Comparison of ENCODE assay signal across 12 cellular contexts in the genomic region with DNA sequence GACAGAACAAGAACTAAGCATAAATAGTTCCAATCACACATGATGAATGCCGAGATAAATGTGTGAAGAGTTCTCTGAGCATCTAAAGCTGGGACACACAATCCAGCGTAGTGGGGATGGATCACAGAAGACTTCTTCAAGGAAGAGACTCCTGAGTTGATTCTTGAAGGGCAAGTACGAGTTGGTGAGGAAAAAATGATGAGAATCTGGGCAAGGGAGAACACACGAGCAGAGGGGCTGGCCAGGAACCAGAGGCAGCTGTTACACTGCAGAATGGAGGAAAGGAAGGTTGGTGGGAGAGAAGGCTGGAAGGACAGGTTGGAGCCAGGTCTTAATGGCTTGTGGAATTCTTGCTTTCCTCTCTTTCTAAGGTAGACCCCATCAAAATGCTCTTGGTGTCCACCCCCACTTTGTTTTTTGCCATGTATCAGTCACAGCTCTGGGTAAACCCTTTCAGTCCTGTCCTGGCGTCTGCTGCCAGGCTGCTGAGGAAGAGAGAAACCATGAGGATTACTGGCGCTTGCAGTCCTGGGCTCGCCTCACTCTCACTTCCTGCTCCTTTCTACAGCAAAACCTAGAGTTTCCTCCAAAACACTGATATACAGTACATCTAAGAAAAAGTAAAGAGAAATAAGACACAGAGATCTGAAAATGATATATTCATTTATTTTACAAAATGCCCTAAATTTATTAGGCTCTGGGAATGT.
DNase-seq lines count a peak whose midpoint lies in the region; ATAC-seq and TF ChIP-seq lines count a peak whose summit lies in the region.
"Had no signal": no experiment of that assay in that cellular context is flagged by ENCODE, and none has a peak within 500 bp of the region (broad histone marks: within the 10 kb centered on the region; RNA-seq: fewer than 3 reads in every experiment).

No MANE protein-coding gene starts in this region.

- peaks cover 33% of the 10 kb centered on the region for H3K36me3 Mint-ChIP-seq in activated CD8-positive, alpha-beta memory T cell treated with anti-CD3 and anti-CD28 coated beads, Interleukin-2, amount 10 ng/mL, durations not matched to agents 7 days and 5 days
- peaks cover 45 to 46% of the 10 kb centered on the region in 2 donors for H3K36me3 Mint-ChIP-seq in stimulated activated naive B cell treated with anti-CD40 and anti-IgM and Interleukin-4, amounts not matched to agents 10 μg/mL and 1 μg/mL and 100 μg/mL, for 72 hours

- H3K27me3 Mint-ChIP-seq in activated CD8-positive, alpha-beta memory T cell treated with anti-CD3 and anti-CD28 coated beads, Interleukin-2, amount 10 ng/mL, durations not matched to agents 7 days and 5 days: no peaks in the 10 kb centered on the region
- no peaks in the 10 kb centered on the region for H3K27me3 Mint-ChIP-seq in stimulated activated naive B cell treated with anti-CD40 and anti-IgM and Interleukin-4, amounts not matched to agents 10 μg/mL and 1 μg/mL and 100 μg/mL, for 72 hours

- no peak for TF ChIP-seq CTCF in foreskin fibroblast (IDR thresholded peaks at IDR 0.05; ENCODE audit: low read depth, low read length)

- no peak overlapping the region for H3K4me3 ChIP-seq in foreskin fibroblast (ENCODE audit: low read depth in 1 of 2, low read length in 2 of 2)
- H3K4me3 ChIP-seq: gastroesophageal sphincter had no signal

- no peak overlapping the region for H3K4me3 Mint-ChIP-seq in activated CD8-positive, alpha-beta memory T cell treated with anti-CD3 and anti-CD28 coated beads, Interleukin-2, amount 10 ng/mL, durations not matched to agents 7 days and 5 days
- no peak overlapping the region for H3K4me3 Mint-ChIP-seq in stimulated activated naive B cell treated with anti-CD40 and anti-IgM and Interleukin-4, amounts not matched to agents 10 μg/mL and 1 μg/mL and 100 μg/mL, for 72 hours

- ATAC-seq in activated CD8-positive, alpha-beta memory T cell treated with anti-CD3 and anti-CD28 coated beads, Interleukin-2, amount 10 ng/mL, durations not matched to agents 7 days and 5 days: peak; percentile 36
- ATAC-seq in HG02571 (IDR thresholded peaks at IDR 0.05; ENCODE audit: unreplicated experiment): peak; percentile 75
- ATAC-seq in HG03432 (IDR thresholded peaks at IDR 0.05; ENCODE audit: unreplicated experiment): peak; percentile 91
- ATAC-seq in stimulated activated naive B cell treated with anti-CD40 and anti-IgM and Interleukin-4, amounts not matched to agents 10 μg/mL and 1 μg/mL and 100 μg/mL, for 72 hours (replicated peaks): peak; percentile 99
- no peak for ATAC-seq in left lobe of liver
- ATAC-seq: gastroesophageal sphincter, right cardiac atrium had no signal

- peaks cover 31% of the 10 kb centered on the region for H3K4me1 Mint-ChIP-seq in activated CD8-positive, alpha-beta memory T cell treated with anti-CD3 and anti-CD28 coated beads, Interleukin-2, amount 10 ng/mL, durations not matched to agents 7 days and 5 days
- peaks cover 19 to 31% of the 10 kb centered on the region in 2 donors for H3K4me1 Mint-ChIP-seq in stimulated activated naive B cell treated with anti-CD40 and anti-IgM and Interleukin-4, amounts not matched to agents 10 μg/mL and 1 μg/mL and 100 μg/mL, for 72 hours

- no peak overlapping the region for H3K27ac Mint-ChIP-seq in activated CD8-positive, alpha-beta memory T cell treated with anti-CD3 and anti-CD28 coated beads, Interleukin-2, amount 10 ng/mL, durations not matched to agents 7 days and 5 days
- H3K27ac Mint-ChIP-seq in stimulated activated naive B cell treated with anti-CD40 and anti-IgM and Interleukin-4, amounts not matched to agents 10 μg/mL and 1 μg/mL and 100 μg/mL, for 72 hours: no peak overlapping the region

- H3K9me3 Mint-ChIP-seq in activated CD8-positive, alpha-beta memory T cell treated with anti-CD3 and anti-CD28 coated beads, Interleukin-2, amount 10 ng/mL, durations not matched to agents 7 days and 5 days (ENCODE audit: low read depth): no peaks in the 10 kb centered on the region
- H3K9me3 Mint-ChIP-seq in stimulated activated naive B cell treated with anti-CD40 and anti-IgM and Interleukin-4, amounts not matched to agents 10 μg/mL and 1 μg/mL and 100 μg/mL, for 72 hours: no peaks in the 10 kb centered on the region

- CTCF ChIA-PET in activated CD8-positive, alpha-beta memory T cell treated with anti-CD3 and anti-CD28 coated beads, Interleukin-2, amount 10 ng/mL, durations not matched to agents 7 days and 5 days (lab: Charles Lee): interaction anchor here (1.4 kb wide), 1 partner anchor 145 kb away, joined by 3 read pairs; no protein-coding TSS in a partner anchor

- no peak for DNase-seq in activated CD8-positive, alpha-beta memory T cell treated with anti-CD3 and anti-CD28 coated beads, Interleukin-2, amount 10 ng/mL, durations not matched to agents 7 days and 5 days
- DNase-seq in activated CD8-positive, alpha-beta memory T cell treated with anti-CD3 and anti-CD28 coated beads, Interleukin-2, amount 50 U/mL, for 48 hours: no peak
- peak; percentile 28 for DNase-seq in stimulated activated naive B cell treated with anti-CD40 and anti-IgM and Interleukin-4, amounts not matched to agents 10 μg/mL and 1 μg/mL and 100 μg/mL, for 72 hours
- DNase-seq in foreskin fibroblast (no peak), NCI-H526 (lab: John Stamatoyannopoulos, UW) (no peak), left lobe of liver (ENCODE audit: low spot score) (no peak)
- DNase-seq: 8988T, DND-41 had no signal
